ENCODE assay signal across 1 cellular context in genomic region chr1:243495032-243495431, GRCh38.
TF ChIP-seq lines count a peak whose summit lies in the region.

No MANE protein-coding gene starts in this region.

TF ChIP-seq in SK-N-SH treated with all-trans-retinoic acid at 6 μM for 48 hours, 23 proteins besides CTCF, POLR2A, EP300 and RAD21 (continued from another document):
- no peak for TF ChIP-seq TCF4 (CRISPR knock-in tag; IDR thresholded peaks at IDR 0.05; ENCODE audit: borderline replicate concordance)
- no peak for TF ChIP-seq SNAI2 (CRISPR knock-in tag; IDR thresholded peaks at IDR 0.05)
- no peak for TF ChIP-seq ISL1 (CRISPR knock-in tag; IDR thresholded peaks at IDR 0.05)
